8 cellular contexts compared by ENCODE assay signal in the genomic region with DNA sequence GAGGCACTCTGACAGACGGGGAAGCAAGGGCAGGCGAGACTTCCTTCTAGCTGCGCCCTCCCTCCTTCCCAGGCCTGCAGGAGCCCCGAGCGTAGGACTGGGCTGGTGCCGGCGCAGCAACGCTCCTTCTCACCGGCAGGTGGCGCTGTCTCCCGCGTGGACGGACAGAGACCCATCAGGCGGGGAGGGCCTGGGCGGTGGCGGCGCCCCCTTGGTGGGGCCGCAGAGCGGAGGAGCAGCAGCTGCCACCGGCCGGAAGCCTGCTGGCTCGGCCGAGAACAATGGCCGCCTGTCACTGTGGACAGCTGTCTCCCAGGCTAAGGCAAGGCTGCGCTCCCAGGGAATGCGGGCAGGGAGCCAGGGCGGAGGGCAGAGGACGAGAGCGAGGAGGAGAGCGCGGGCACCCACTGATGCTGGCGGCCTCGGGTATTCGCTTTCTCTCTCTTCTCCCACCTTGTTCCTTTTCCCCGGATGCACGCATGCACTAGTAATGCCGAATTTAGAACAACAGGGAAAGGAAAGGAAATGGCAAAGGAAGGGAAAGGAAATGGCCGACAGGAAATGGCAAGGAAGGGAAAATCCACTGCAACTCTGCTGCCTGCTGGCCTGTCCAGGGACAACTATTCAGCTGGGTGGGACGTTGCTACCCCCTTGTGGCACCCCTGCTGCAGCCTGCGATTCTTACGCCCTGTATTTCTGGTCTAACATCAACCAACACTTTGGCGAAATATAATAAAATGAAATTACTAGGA. TPM values are rescaled to one million over a fixed set of nuclear protein-coding genes. Genes with fewer than 3 reads are reported as not detected.
DNase-seq lines count a peak whose midpoint lies in the region; ATAC-seq and TF ChIP-seq lines count a peak whose summit lies in the region.

No MANE protein-coding gene starts in this region.

- POLR2A ChIA-PET in CD4-positive, alpha-beta T cell (lab: Charles Lee): interaction anchor here (0.9 to 3.6 kb wide), 3 partner anchors 15 to 309 kb away, joined by 3 to 26 read pairs (median 3); a partner anchor contains a TSS

- CTCF ChIA-PET in CD4-positive, alpha-beta T cell (lab: Charles Lee): interaction anchor here (0.6 to 8.0 kb wide), 11 partner anchors 9 to 203 kb away, joined by 3 to 117 read pairs (median 3); a partner anchor contains a TSS

- peaks cover 37% of the 10 kb centered on the region for H3K4me1 Mint-ChIP-seq in CD4-positive, alpha-beta T cell (ENCODE audit: low read depth)
- peaks cover 68% of the 10 kb centered on the region for H3K4me1 Mint-ChIP-seq in endothelial cell (ENCODE audit: unreplicated experiment)

- H3K27me3 ChIP-seq in CD4-positive, alpha-beta T cell (ENCODE audit: control insufficient read depth, insufficient read depth, low read length): no peaks in the 10 kb centered on the region

- DNase-seq in CD4-positive, alpha-beta T cell: peak; percentile 79 to 95 (median 86)
- peak in 74 of 76 experiments; percentile 34 to 91 (median 77) for DNase-seq in HUDEP-2 (lab: John Stamatoyannopoulos, UW; ENCODE audit: unreplicated experiment in 76 of 76)
- DNase-seq in NOMO-1 treated with dmso at 0.1 percent for 144 hours (lab: John Stamatoyannopoulos, UW; ENCODE audit: unreplicated experiment): peak; percentile 93
- peak; percentile 91 for DNase-seq in activated CD8-positive, alpha-beta memory T cell treated with anti-CD3 and anti-CD28 coated beads, Interleukin-2, amount 50 U/mL, for 4 hours
- DNase-seq in endothelial cell (ENCODE audit: low spot score): peak; percentile 99
- peak; percentile 97 for DNase-seq in midbrain (lab: John Stamatoyannopoulos, UW)
- DNase-seq in stimulated activated CD8-positive, alpha-beta memory T cell treated with anti-CD3 and anti-CD28 coated beads, Interleukin-15, amount 100 ng/mL, for 4 hours (ENCODE audit: low read depth in 2 of 2): peak; percentile 74 to 75

- peak overlapping the region; percentile 78 for H3K4me3 Mint-ChIP-seq in CD4-positive, alpha-beta T cell
- peak overlapping the region; percentile 67 for H3K4me3 Mint-ChIP-seq in endothelial cell (ENCODE audit: unreplicated experiment)

- no peaks in the 10 kb centered on the region for H3K9me3 ChIP-seq in CD4-positive, alpha-beta T cell (ENCODE audit: control insufficient read depth, low read length)

- ATAC-seq in CD4-positive, alpha-beta T cell (ENCODE audit: poor library complexity): peak; percentile 97
- ATAC-seq in GM19467 (IDR thresholded peaks at IDR 0.05; ENCODE audit: unreplicated experiment): peak; percentile 89

- peak; percentile 99 for TF ChIP-seq CTCF in CD4-positive, alpha-beta T cell (IDR thresholded peaks at IDR 0.05)
- TF ChIP-seq CTCF in endothelial cell (IDR thresholded peaks at IDR 0.05; ENCODE audit: unreplicated experiment): peak; percentile 100

- H3K9me3 Mint-ChIP-seq in CD4-positive, alpha-beta T cell: no peaks in the 10 kb centered on the region
- no peaks in the 10 kb centered on the region for H3K9me3 Mint-ChIP-seq in endothelial cell (ENCODE audit: unreplicated experiment)

- H3K27ac ChIP-seq in CD4-positive, alpha-beta T cell (ENCODE audit: low read depth, low read length): peak overlapping the region; percentile 42

- H3K27ac Mint-ChIP-seq in CD4-positive, alpha-beta T cell: peak overlapping the region; percentile 79
- H3K27ac Mint-ChIP-seq in endothelial cell (ENCODE audit: unreplicated experiment): peak overlapping the region; percentile 99

- H3K36me3 Mint-ChIP-seq in CD4-positive, alpha-beta T cell (ENCODE audit: low read depth): peaks cover 29% of the 10 kb centered on the region
- H3K36me3 Mint-ChIP-seq in endothelial cell (ENCODE audit: low read depth, unreplicated experiment): peaks cover 56% of the 10 kb centered on the region

- intact Hi-C loops in CD4-positive, alpha-beta T cell (cut with DNase I, micrococcal nuclease): loop anchor here (1.0 to 2.0 kb wide), 3 partner anchors 14 to 225 kb away; a partner anchor contains a TSS

- H3K27me3 Mint-ChIP-seq in CD4-positive, alpha-beta T cell: no peaks in the 10 kb centered on the region
- peaks cover 12% of the 10 kb centered on the region for H3K27me3 Mint-ChIP-seq in endothelial cell (ENCODE audit: unreplicated experiment)

RNA-seq across cellular contexts. Expression of a gene that starts 14.4 kb away (rescaled TPM):
- 10 to 100 TPM; 18.0 to 18.3 TPM for total RNA-seq in CD4-positive, alpha-beta T cell
- total RNA-seq in endothelial cell (ENCODE audit: unreplicated experiment): 244 TPM

RNA-seq across cellular contexts. Expression of a gene that starts 44.3 kb away (rescaled TPM):
- total RNA-seq in CD4-positive, alpha-beta T cell: 10 to 100 TPM; 60.2 to 62.8 TPM
- 55.6 TPM for total RNA-seq in endothelial cell (ENCODE audit: unreplicated experiment)

Comparison
In these comparisons a context has a peak if more than half of its experiments do, and no peak if none do; other contexts are left out.
1. Peak in every context shown above with its lines: DNase-seq, ATAC-seq and H3K27ac ChIP-seq.
2. RNA of a gene that starts 14.4 kb away (total RNA-seq): 244 TPM in endothelial cell (single experiment); 18.0 to 18.3 TPM in CD4-positive, alpha-beta T cell; every median in the first group is over 10 times any median in the second.